ENCODE assay signal across 18 cellular contexts in the genomic region with DNA sequence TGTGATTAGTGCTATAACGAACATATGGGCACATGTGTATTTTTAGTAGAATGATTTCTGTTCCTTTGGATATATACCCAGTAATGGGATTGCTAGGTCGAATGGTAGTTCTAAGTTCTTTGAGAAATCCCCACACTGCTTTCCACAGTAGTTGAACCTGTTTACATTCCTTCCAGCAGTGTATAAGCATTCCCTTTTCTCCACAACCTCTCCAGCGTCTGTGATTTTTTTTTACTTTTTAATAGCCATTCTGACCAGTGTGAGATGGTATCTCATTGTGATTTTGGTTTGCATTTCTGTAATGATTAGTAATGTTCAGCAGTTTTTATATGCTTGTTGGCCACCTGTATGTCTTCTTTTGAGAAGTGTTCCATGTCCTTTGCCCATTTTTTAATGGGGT.
DNase-seq lines count a peak whose midpoint lies in the region; ATAC-seq, FAIRE-seq and TF ChIP-seq lines count a peak whose summit lies in the region.
"Had no signal": no experiment of that assay in that cellular context is flagged by ENCODE, and none has a peak within 500 bp of the region (broad histone marks: within the 10 kb centered on the region; RNA-seq: fewer than 3 reads in every experiment).

No MANE protein-coding gene starts in this region.

- H3K4ac ChIP-seq in mesenchymal stem cell (ENCODE audit: low read depth in 1 of 2, low read length in 2 of 2) = no peak overlapping the region

- H2AK5ac ChIP-seq in mesenchymal stem cell (ENCODE audit: low read length, severe bottlenecking) = no peak overlapping the region

- H3K27me3 ChIP-seq in astrocyte (ENCODE audit: insufficient read depth, low read length) = no peaks in the 10 kb centered on the region
- H3K27me3 ChIP-seq in mesenchymal stem cell (ENCODE audit: control insufficient read depth in 1 of 2, insufficient read depth in 1 of 2, low read length in 2 of 2) = no peaks in the 10 kb centered on the region
- H3K27me3 ChIP-seq: BLaER1 treated with 17β-estradiol and CSF1 and Interleukin-3, amounts not matched to agents 10 nM and 100 nM had no signal

- FAIRE-seq in astrocyte (lab: Jason Lieb, UNC) = peak; percentile 70
- FAIRE-seq: A549, GM12878, GM18507, H54 had no signal

- peak overlapping the region in 1 of 2 experiments; percentile 64 for H3K14ac ChIP-seq in mesenchymal stem cell (ENCODE audit: low read length in 2 of 2)

- H3K79me2 ChIP-seq in astrocyte (ENCODE audit: insufficient read depth, low read length) = no peaks in the 10 kb centered on the region

- H3K27ac ChIP-seq in astrocyte (ENCODE audit: low read depth, low read length) (no peak overlapping the region), mesenchymal stem cell (ENCODE audit: low read length, poor library complexity, severe bottlenecking) (no peak overlapping the region)
- H3K27ac ChIP-seq: A549, HL-60 had no signal

- DNase-seq in HFFc6 (peak; percentile 61), astrocyte (ENCODE audit: low read depth) (peak; percentile 48), mesenchymal stem cell (peak; percentile 81), NCI-H146 treated with DMSO at 0.1 percent for 48 hours (lab: John Stamatoyannopoulos, UW; ENCODE audit: unreplicated experiment) (no peak), NCI-H2029 treated with DMSO at 0.1 percent for 48 hours (lab: John Stamatoyannopoulos, UW) (no peak)
- DNase-seq: AML-193; Calu3; CD4-positive, CD25-positive, alpha-beta regulatory T cell; DMS 273 treated with DMSO at 0.1 percent for 48 hours; GM23248 had no signal

- H3K4me3 ChIP-seq in astrocyte (ENCODE audit: insufficient read depth, low read depth, low read length) = no peak overlapping the region
- H3K4me3 ChIP-seq in mesenchymal stem cell (ENCODE audit: insufficient read depth in 1 of 2, low read depth in 1 of 2, low read length in 2 of 2) = no peak overlapping the region
- H3K4me3 ChIP-seq: A549; BLaER1 treated with 17β-estradiol and CSF1 and Interleukin-3, amounts not matched to agents 10 nM and 100 nM; GM12878; GM23248 had no signal

- no peak overlapping the region for H2BK5ac ChIP-seq in mesenchymal stem cell (ENCODE audit: low read depth, low read length, poor library complexity, severe bottlenecking)

- TF ChIP-seq CTCF in HFFc6 (IDR thresholded peaks at IDR 0.05) (peak; percentile 45), astrocyte (IDR thresholded peaks at IDR 0.05; ENCODE audit: insufficient read depth, low read depth, low read length) (no peak)

- 59% methylated on average over 2 of the region's 3 CpGs for WGBS in mesenchymal stem cell

- H3K36me3 ChIP-seq in astrocyte (ENCODE audit: insufficient read depth, low read length) (no peaks in the 10 kb centered on the region), mesenchymal stem cell (ENCODE audit: control insufficient read depth in 1 of 2, insufficient read depth in 2 of 2, low read depth in 1 of 2, low read length in 2 of 2) (peaks cover 0 to 3% of the 10 kb centered on the region in 2 experiments)
- H3K36me3 ChIP-seq: BLaER1 treated with 17β-estradiol and CSF1 and Interleukin-3, amounts not matched to agents 10 nM and 100 nM had no signal

- no peak overlapping the region for H4K91ac ChIP-seq in mesenchymal stem cell (ENCODE audit: low read length)

- H3K4me3 Mint-ChIP-seq in HFFc6 (no peak overlapping the region), astrocyte (ENCODE audit: unreplicated experiment) (no peak overlapping the region)
- H3K4me3 Mint-ChIP-seq: CD4-positive, CD25-positive, alpha-beta regulatory T cell had no signal

- H3K9me3 ChIP-seq in astrocyte (ENCODE audit: insufficient read depth, low read depth, low read length) = no peaks in the 10 kb centered on the region
- H3K9me3 ChIP-seq in mesenchymal stem cell (ENCODE audit: control insufficient read depth, low read length) = no peaks in the 10 kb centered on the region
- H3K9me3 ChIP-seq: A549; BLaER1 treated with 17β-estradiol and CSF1 and Interleukin-3, amounts not matched to agents 10 nM and 100 nM had no signal

- H3K4me2 ChIP-seq in astrocyte (ENCODE audit: low read length) = no peak overlapping the region
- H3K4me2 ChIP-seq in mesenchymal stem cell (ENCODE audit: low read length, poor library complexity, severe bottlenecking) = no peak overlapping the region
- H3K4me2 ChIP-seq: A549 had no signal

- peak overlapping the region in 1 of 2 experiments; percentile 45 for H3K18ac ChIP-seq in mesenchymal stem cell (ENCODE audit: low read depth in 1 of 2, low read length in 2 of 2)

- peak overlapping the region; percentile 27 for H3K27ac Mint-ChIP-seq in HFFc6
- H3K27ac Mint-ChIP-seq in astrocyte (ENCODE audit: unreplicated experiment) = peak overlapping the region; percentile 98
- H3K27ac Mint-ChIP-seq: CD4-positive, CD25-positive, alpha-beta regulatory T cell had no signal

- H2BK12ac ChIP-seq in mesenchymal stem cell (ENCODE audit: low read length in 2 of 2) = no peak overlapping the region

- H2BK15ac ChIP-seq in mesenchymal stem cell (ENCODE audit: low read depth, poor library complexity, severe bottlenecking) = no peak overlapping the region

- H4K8ac ChIP-seq in mesenchymal stem cell (ENCODE audit: low read length) = no peak overlapping the region

- H3K4me1 Mint-ChIP-seq in HFFc6 (ENCODE audit: low read depth) (peaks cover 88% of the 10 kb centered on the region), astrocyte (ENCODE audit: low read depth, unreplicated experiment) (peaks cover 64% of the 10 kb centered on the region)
- H3K4me1 Mint-ChIP-seq: CD4-positive, CD25-positive, alpha-beta regulatory T cell had no signal

- H3K27me3 Mint-ChIP-seq in HFFc6 (ENCODE audit: insufficient read depth) = no peaks in the 10 kb centered on the region; the same call in 1 of the 2 replicates
- H3K27me3 Mint-ChIP-seq in astrocyte (ENCODE audit: low read depth, unreplicated experiment) = no peaks in the 10 kb centered on the region
- H3K27me3 Mint-ChIP-seq: CD4-positive, CD25-positive, alpha-beta regulatory T cell had no signal

- H3K23ac ChIP-seq in mesenchymal stem cell (ENCODE audit: low read length in 2 of 2) = no peak overlapping the region

- ATAC-seq in GM18873 (IDR thresholded peaks at IDR 0.05; ENCODE audit: low FRiP score, unreplicated experiment) = no peak
- ATAC-seq: A549, GM12878, HCT116 had no signal

- H2BK120ac ChIP-seq in mesenchymal stem cell (ENCODE audit: low read depth, low read length) = no peak overlapping the region

- H3K9ac ChIP-seq in astrocyte (ENCODE audit: low read length) = no peak overlapping the region
- no peak overlapping the region for H3K9ac ChIP-seq in mesenchymal stem cell (ENCODE audit: low read length)
- H3K9ac ChIP-seq: BLaER1 treated with 17β-estradiol and CSF1 and Interleukin-3, amounts not matched to agents 10 nM and 100 nM; GM23248 had no signal

- H3K36me3 Mint-ChIP-seq in HFFc6 (ENCODE audit: low read depth) = 0 out of 2 replicates have a peak, but pooled peaks cover under 1% of the 10 kb centered on the region
- H3K36me3 Mint-ChIP-seq in astrocyte (ENCODE audit: low read depth, unreplicated experiment) = no peaks in the 10 kb centered on the region
- H3K36me3 Mint-ChIP-seq: CD4-positive, CD25-positive, alpha-beta regulatory T cell had no signal

- no peaks in the 10 kb centered on the region for H3K9me3 Mint-ChIP-seq in HFFc6
- peaks cover 4% of the 10 kb centered on the region for H3K9me3 Mint-ChIP-seq in astrocyte (ENCODE audit: unreplicated experiment)

- peaks cover 2% of the 10 kb centered on the region for H3K79me1 ChIP-seq in mesenchymal stem cell (replicated peaks; ENCODE audit: low read length, poor library complexity, severe bottlenecking)

- H3K4me1 ChIP-seq in astrocyte (ENCODE audit: insufficient read depth, low read length) (peaks cover 30% of the 10 kb centered on the region), mesenchymal stem cell (ENCODE audit: control insufficient read depth, insufficient read depth, low read depth, low read length) (peaks cover 5% of the 10 kb centered on the region)

- no peaks in the 10 kb centered on the region for H4K20me1 ChIP-seq in astrocyte (ENCODE audit: insufficient read depth, low read length)
- H4K20me1 ChIP-seq: BLaER1 treated with 17β-estradiol and CSF1 and Interleukin-3, amounts not matched to agents 10 nM and 100 nM had no signal

- H2AFZ ChIP-seq in astrocyte (ENCODE audit: low read depth, low read length) = no peak overlapping the region
- no peak overlapping the region for H2AFZ ChIP-seq in mesenchymal stem cell (ENCODE audit: low read depth, low read length)
- H2AFZ ChIP-seq: GM23248 had no signal

Comparison
In these comparisons a context has a peak if more than half of its experiments do, and no peak if none do; other contexts are left out.
1. DNase-seq: peak in HFFc6 (single experiment), astrocyte (single experiment) and mesenchymal stem cell (single experiment); none in NCI-H146 treated with DMSO at 0.1 percent for 48 hours (single experiment) and NCI-H2029 treated with DMSO at 0.1 percent for 48 hours (single experiment).